Comparison of ENCODE assay signal across 1 cellular context in the genomic region with DNA sequence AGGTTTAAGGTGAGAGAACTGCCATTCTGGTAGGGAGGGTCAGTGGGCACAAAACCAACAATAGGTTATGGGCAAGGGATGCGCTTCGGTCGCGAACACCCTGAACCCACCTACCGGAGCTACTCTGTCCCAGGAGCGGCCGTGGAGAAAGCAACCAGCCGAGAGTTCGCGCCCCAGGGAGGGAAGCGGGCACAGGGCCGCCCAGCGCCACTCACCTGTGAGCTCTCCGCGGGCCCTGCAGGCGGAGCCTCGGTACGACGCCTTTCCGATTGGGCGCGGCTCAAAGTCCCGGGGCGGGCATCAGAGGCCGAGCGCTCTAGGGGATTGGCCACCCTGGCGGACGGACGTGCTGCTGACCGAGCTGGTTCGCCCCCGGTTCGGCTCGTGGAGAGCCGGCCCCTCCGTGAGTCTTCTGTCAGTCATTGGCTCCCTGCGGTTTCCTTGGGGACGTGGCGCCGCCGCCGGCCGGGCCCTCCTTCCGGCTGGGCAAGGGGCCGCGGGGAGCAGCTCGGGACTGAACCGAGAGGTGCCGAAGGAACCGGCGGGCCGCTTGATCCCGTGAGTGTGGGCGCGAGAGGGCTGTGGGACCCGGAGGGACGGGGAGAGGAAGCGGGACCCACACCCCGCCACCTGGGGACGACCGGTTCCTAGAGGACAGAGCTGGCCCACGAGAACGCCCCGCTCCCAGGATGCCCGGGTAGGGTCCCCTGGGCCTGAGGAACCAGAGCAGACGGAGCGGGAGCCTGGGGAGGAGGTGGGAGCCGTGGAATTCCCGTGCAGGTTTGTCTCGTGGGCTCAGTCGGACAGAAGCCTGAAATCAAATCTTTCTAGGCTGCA.
TF ChIP-seq lines count a peak whose summit lies in the region.

A gene with protein sequence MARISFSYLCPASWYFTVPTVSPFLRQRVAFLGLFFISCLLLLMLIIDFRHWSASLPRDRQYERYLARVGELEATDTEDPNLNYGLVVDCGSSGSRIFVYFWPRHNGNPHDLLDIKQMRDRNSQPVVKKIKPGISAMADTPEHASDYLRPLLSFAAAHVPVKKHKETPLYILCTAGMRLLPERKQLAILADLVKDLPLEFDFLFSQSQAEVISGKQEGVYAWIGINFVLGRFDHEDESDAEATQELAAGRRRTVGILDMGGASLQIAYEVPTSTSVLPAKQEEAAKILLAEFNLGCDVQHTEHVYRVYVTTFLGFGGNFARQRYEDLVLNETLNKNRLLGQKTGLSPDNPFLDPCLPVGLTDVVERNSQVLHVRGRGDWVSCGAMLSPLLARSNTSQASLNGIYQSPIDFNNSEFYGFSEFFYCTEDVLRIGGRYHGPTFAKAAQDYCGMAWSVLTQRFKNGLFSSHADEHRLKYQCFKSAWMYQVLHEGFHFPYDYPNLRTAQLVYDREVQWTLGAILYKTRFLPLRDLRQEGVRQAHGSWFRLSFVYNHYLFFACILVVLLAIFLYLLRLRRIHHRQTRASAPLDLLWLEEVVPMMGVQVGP (plus strand): TSS at position 479 of the 837 bp plus-strand sequence. CDS start 448 bp downstream, outside the sequence.

TF ChIP-seq in K562, 482 proteins besides CTCF, POLR2A, EP300 and RAD21 (continued from another document and continues in another):
- TF ChIP-seq ZBTB7A (IDR thresholded peaks at IDR 0.05; ENCODE audit: borderline replicate concordance, control insufficient read depth, low read depth, low read length), result peak; percentile 31; the same call in 1 of the 2 replicates
- no peak for TF ChIP-seq ILF3 (IDR thresholded peaks at IDR 0.05; ENCODE audit: borderline replicate concordance)
- TF ChIP-seq MYNN (IDR thresholded peaks at IDR 0.05), result 0 out of 2 replicates have a peak, but pooled peaks have one; percentile 18
- no peak for TF ChIP-seq MYNN (CRISPR knock-in tag; IDR thresholded peaks at IDR 0.05)
- peak; percentile 55 for TF ChIP-seq CCNT2 (IDR thresholded peaks at IDR 0.05; ENCODE audit: borderline replicate concordance, extremely low read depth, insufficient read length, low read depth, low read length)
- TF ChIP-seq, protein P1, sequence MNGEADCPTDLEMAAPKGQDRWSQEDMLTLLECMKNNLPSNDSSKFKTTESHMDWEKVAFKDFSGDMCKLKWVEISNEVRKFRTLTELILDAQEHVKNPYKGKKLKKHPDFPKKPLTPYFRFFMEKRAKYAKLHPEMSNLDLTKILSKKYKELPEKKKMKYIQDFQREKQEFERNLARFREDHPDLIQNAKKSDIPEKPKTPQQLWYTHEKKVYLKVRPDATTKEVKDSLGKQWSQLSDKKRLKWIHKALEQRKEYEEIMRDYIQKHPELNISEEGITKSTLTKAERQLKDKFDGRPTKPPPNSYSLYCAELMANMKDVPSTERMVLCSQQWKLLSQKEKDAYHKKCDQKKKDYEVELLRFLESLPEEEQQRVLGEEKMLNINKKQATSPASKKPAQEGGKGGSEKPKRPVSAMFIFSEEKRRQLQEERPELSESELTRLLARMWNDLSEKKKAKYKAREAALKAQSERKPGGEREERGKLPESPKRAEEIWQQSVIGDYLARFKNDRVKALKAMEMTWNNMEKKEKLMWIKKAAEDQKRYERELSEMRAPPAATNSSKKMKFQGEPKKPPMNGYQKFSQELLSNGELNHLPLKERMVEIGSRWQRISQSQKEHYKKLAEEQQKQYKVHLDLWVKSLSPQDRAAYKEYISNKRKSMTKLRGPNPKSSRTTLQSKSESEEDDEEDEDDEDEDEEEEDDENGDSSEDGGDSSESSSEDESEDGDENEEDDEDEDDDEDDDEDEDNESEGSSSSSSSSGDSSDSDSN (IDR thresholded peaks at IDR 0.05; ENCODE audit: borderline replicate concordance in 1 of 2, low read depth in 2 of 2, low read length in 2 of 2), result 0 out of 4 replicates have a peak, but pooled peaks of 1 of the 2 experiments have one; percentile 56
- TF ChIP-seq WHSC1 (IDR thresholded peaks at IDR 0.05; ENCODE audit: low read length), result no peak
- TF ChIP-seq MBD2 (IDR thresholded peaks at IDR 0.05; ENCODE audit: borderline replicate concordance, low read depth), result peak; percentile 77
- peak; percentile 56 for TF ChIP-seq RBBP5 (IDR thresholded peaks at IDR 0.05; ENCODE audit: borderline replicate concordance, insufficient read depth, low read length, poor library complexity, severe bottlenecking)
- TF ChIP-seq TAF1 (IDR thresholded peaks at IDR 0.05; ENCODE audit: control insufficient read depth, extremely low read depth, insufficient read depth, low read length, severe bottlenecking), result peak; percentile 71
- TF ChIP-seq, protein P2, sequence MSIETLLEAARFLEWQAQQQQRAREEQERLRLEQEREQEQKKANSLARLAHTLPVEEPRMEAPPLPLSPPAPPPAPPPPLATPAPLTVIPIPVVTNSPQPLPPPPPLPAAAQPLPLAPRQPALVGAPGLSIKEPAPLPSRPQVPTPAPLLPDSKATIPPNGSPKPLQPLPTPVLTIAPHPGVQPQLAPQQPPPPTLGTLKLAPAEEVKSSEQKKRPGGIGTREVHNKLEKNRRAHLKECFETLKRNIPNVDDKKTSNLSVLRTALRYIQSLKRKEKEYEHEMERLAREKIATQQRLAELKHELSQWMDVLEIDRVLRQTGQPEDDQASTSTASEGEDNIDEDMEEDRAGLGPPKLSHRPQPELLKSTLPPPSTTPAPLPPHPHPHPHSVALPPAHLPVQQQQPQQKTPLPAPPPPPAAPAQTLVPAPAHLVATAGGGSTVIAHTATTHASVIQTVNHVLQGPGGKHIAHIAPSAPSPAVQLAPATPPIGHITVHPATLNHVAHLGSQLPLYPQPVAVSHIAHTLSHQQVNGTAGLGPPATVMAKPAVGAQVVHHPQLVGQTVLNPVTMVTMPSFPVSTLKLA (conservative IDR thresholded peaks at IDR 0.05), result peak; percentile 24 to 55; a peak in 2 of 4 replicates
- 0 out of 2 replicates have a peak, but pooled peaks have one; percentile 23 for TF ChIP-seq CREB1 (IDR thresholded peaks at IDR 0.05)
- TF ChIP-seq CREB1 (CRISPR knock-in tag; IDR thresholded peaks at IDR 0.05), result no peak
- TF ChIP-seq ELF1 (tag; IDR thresholded peaks at IDR 0.05), result no peak
- TF ChIP-seq, protein P3, sequence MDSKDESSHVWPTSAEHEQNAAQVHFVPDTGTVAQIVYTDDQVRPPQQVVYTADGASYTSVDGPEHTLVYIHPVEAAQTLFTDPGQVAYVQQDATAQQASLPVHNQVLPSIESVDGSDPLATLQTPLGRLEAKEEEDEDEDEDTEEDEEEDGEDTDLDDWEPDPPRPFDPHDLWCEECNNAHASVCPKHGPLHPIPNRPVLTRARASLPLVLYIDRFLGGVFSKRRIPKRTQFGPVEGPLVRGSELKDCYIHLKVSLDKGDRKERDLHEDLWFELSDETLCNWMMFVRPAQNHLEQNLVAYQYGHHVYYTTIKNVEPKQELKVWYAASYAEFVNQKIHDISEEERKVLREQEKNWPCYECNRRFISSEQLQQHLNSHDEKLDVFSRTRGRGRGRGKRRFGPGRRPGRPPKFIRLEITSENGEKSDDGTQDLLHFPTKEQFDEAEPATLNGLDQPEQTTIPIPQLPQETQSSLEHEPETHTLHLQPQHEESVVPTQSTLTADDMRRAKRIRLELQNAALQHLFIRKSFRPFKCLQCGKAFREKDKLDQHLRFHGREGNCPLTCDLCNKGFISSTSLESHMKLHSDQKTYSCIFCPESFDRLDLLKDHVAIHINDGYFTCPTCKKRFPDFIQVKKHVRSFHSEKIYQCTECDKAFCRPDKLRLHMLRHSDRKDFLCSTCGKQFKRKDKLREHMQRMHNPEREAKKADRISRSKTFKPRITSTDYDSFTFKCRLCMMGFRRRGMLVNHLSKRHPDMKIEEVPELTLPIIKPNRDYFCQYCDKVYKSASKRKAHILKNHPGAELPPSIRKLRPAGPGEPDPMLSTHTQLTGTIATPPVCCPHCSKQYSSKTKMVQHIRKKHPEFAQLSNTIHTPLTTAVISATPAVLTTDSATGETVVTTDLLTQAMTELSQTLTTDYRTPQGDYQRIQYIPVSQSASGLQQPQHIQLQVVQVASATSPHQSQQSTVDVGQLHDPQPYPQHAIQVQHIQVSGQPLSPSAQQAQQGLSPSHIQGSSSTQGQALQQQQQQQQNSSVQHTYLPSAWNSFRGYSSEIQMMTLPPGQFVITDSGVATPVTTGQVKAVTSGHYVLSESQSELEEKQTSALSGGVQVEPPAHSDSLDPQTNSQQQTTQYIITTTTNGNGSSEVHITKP (IDR thresholded peaks at IDR 0.05; ENCODE audit: partially characterized antibody), result peak; percentile 42
- TF ChIP-seq, protein P4, sequence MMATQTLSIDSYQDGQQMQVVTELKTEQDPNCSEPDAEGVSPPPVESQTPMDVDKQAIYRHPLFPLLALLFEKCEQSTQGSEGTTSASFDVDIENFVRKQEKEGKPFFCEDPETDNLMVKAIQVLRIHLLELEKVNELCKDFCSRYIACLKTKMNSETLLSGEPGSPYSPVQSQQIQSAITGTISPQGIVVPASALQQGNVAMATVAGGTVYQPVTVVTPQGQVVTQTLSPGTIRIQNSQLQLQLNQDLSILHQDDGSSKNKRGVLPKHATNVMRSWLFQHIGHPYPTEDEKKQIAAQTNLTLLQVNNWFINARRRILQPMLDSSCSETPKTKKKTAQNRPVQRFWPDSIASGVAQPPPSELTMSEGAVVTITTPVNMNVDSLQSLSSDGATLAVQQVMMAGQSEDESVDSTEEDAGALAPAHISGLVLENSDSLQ (IDR thresholded peaks at IDR 0.05), result peak; percentile 98
- TF ChIP-seq PHF8 (IDR thresholded peaks at IDR 0.05; ENCODE audit: borderline replicate concordance, low read length), result peak; percentile 75
- TF ChIP-seq HNRNPL (IDR thresholded peaks at IDR 0.05; ENCODE audit: low read depth, low read length), result peak; percentile 77; the same call in 1 of the 2 replicates
- TF ChIP-seq SAP30 (IDR thresholded peaks at IDR 0.05; ENCODE audit: borderline replicate concordance, insufficient read depth, low read depth, low read length, poor library complexity, severe bottlenecking), result peak; percentile 46
- peak; percentile 74 for TF ChIP-seq KDM5B (IDR thresholded peaks at IDR 0.05; ENCODE audit: insufficient replicate concordance, low read depth, low read length)
- TF ChIP-seq, protein P5, sequence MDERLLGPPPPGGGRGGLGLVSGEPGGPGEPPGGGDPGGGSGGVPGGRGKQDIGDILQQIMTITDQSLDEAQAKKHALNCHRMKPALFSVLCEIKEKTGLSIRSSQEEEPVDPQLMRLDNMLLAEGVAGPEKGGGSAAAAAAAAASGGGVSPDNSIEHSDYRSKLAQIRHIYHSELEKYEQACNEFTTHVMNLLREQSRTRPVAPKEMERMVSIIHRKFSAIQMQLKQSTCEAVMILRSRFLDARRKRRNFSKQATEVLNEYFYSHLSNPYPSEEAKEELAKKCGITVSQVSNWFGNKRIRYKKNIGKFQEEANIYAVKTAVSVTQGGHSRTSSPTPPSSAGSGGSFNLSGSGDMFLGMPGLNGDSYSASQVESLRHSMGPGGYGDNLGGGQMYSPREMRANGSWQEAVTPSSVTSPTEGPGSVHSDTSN (CRISPR knock-in tag; IDR thresholded peaks at IDR 0.05; ENCODE audit: low read depth), result peak; percentile 59
- TF ChIP-seq, protein P5 (tag; conservative IDR thresholded peaks at IDR 0.05; ENCODE audit: low read depth), result peak; percentile 88
- no peak for TF ChIP-seq RAD51 (IDR thresholded peaks at IDR 0.05; ENCODE audit: borderline replicate concordance, low read depth)
- peak; percentile 64 for TF ChIP-seq NFYB (IDR thresholded peaks at IDR 0.05; ENCODE audit: extremely low read depth, insufficient read length)
- TF ChIP-seq HDAC1 (IDR thresholded peaks at IDR 0.05), result peak in 1 of 2 experiments; percentile 69; a peak in 2 of 4 replicates
- TF ChIP-seq GABPB1 (CRISPR knock-in tag; IDR thresholded peaks at IDR 0.05), result 0 out of 2 replicates have a peak, but pooled peaks have one; percentile 22
- TF ChIP-seq LARP7 (IDR thresholded peaks at IDR 0.05), result 0 out of 2 replicates have a peak, but pooled peaks have one; percentile 39
- TF ChIP-seq, protein P6, sequence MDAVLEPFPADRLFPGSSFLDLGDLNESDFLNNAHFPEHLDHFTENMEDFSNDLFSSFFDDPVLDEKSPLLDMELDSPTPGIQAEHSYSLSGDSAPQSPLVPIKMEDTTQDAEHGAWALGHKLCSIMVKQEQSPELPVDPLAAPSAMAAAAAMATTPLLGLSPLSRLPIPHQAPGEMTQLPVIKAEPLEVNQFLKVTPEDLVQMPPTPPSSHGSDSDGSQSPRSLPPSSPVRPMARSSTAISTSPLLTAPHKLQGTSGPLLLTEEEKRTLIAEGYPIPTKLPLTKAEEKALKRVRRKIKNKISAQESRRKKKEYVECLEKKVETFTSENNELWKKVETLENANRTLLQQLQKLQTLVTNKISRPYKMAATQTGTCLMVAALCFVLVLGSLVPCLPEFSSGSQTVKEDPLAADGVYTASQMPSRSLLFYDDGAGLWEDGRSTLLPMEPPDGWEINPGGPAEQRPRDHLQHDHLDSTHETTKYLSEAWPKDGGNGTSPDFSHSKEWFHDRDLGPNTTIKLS (IDR thresholded peaks at IDR 0.05; ENCODE audit: borderline replicate concordance, low read depth), result peak; percentile 69
- TF ChIP-seq FIP1L1 (IDR thresholded peaks at IDR 0.05; ENCODE audit: low read depth, low read length, poor library complexity, severe bottlenecking), result peak; percentile 57
- TF ChIP-seq FOS (IDR thresholded peaks at IDR 0.05; ENCODE audit: extremely low read depth, insufficient read length), result peak; percentile 42
- no peak for TF ChIP-seq GATAD2A (IDR thresholded peaks at IDR 0.05)
- peak; percentile 62; the same call in 1 of the 2 replicates for TF ChIP-seq EP400 (IDR thresholded peaks at IDR 0.05)
- peak; percentile 87 for TF ChIP-seq RBFOX2 (IDR thresholded peaks at IDR 0.05; ENCODE audit: low read depth, low read length)
- TF ChIP-seq EGR1 (conservative IDR thresholded peaks at IDR 0.05), result peak; percentile 41
- TF ChIP-seq ZFX (CRISPR knock-in tag; IDR thresholded peaks at IDR 0.05), result peak; percentile 82
- TF ChIP-seq SP1 (CRISPR knock-in tag; IDR thresholded peaks at IDR 0.05), result peak; percentile 19; the same call in 1 of the 2 replicates
- peak; percentile 51 for TF ChIP-seq POLR2H (tag; IDR thresholded peaks at IDR 0.05; ENCODE audit: low read depth)
- peak; percentile 73 for TF ChIP-seq POLR2AphosphoS5 (IDR thresholded peaks at IDR 0.05; ENCODE audit: control insufficient read depth, insufficient read depth, low read depth, low read length)
- peak; percentile 56 for TF ChIP-seq MEIS2 (IDR thresholded peaks at IDR 0.05; ENCODE audit: partially characterized antibody)
- 0 out of 2 replicates have a peak, but pooled peaks have one; percentile 7 for TF ChIP-seq TOE1 (IDR thresholded peaks at IDR 0.05; ENCODE audit: borderline replicate concordance)
- TF ChIP-seq TOE1 (CRISPR knock-in tag; IDR thresholded peaks at IDR 0.05; ENCODE audit: borderline replicate concordance, low read depth), result no peak
- no peak for TF ChIP-seq MEF2D (tag; conservative IDR thresholded peaks at IDR 0.05; ENCODE audit: low read depth)
- no peak for TF ChIP-seq SMARCC2 (IDR thresholded peaks at IDR 0.05; ENCODE audit: low read depth)
